Comparison of ENCODE assay signal across 20 cellular contexts in genomic region chr5:16980983-16981382, GRCh38. TPM values are rescaled to one million over a fixed set of nuclear protein-coding genes. Genes with fewer than 3 reads are reported as not detected.
"Had no signal": no experiment of that assay in that cellular context is flagged by ENCODE, and none has a peak within 500 bp of the region (broad histone marks: within the 10 kb centered on the region; RNA-seq: fewer than 3 reads in every experiment).

No MANE protein-coding gene starts in this region.

- H3K36me3 ChIP-seq: breast epithelium, esophagus muscularis mucosa, prostate gland, spleen, transverse colon had no signal

- H3K9me3 Mint-ChIP-seq: natural killer cell treated with Interleukin-12 subunit alpha and Interleukin-12 subunit beta and Interleukin-15 and Interleukin-18, amount 100 ng/mL, for 72 hours; stimulated activated memory B cell treated with anti-CD40 and anti-IgM and Interleukin-4, amounts not matched to agents 10 μg/mL and 1 μg/mL and 100 μg/mL, for 72 hours had no signal

- H3K27ac Mint-ChIP-seq: activated CD8-positive, alpha-beta memory T cell treated with anti-CD3 and anti-CD28 coated beads, Interleukin-2, amount 10 ng/mL, durations not matched to agents 7 days and 5 days; activated naive CD8-positive, alpha-beta T cell; activated T-cell treated with anti-CD3 and anti-CD28 coated beads, Interleukin-2, amount 50 U/mL, for 24 hours; natural killer cell treated with Interleukin-12 subunit alpha and Interleukin-12 subunit beta and Interleukin-15 and Interleukin-18, amount 100 ng/mL, for 72 hours; stimulated activated memory B cell treated with anti-CD40 and anti-IgM and Interleukin-4, amounts not matched to agents 10 μg/mL and 1 μg/mL and 100 μg/mL, for 72 hours had no signal

- H3K27me3 ChIP-seq: breast epithelium, dorsolateral prefrontal cortex, esophagus muscularis mucosa, foreskin keratinocyte, spleen, transverse colon had no signal

- H3K4me3 ChIP-seq: breast epithelium, dorsolateral prefrontal cortex, esophagus muscularis mucosa, lung, prostate gland, spleen, transverse colon had no signal

- H3K4me1 ChIP-seq: breast epithelium, esophagus muscularis mucosa, foreskin keratinocyte, prostate gland had no signal

- DNase-seq: activated CD8-positive, alpha-beta memory T cell treated with anti-CD3 and anti-CD28 coated beads, Interleukin-2, amount 10 ng/mL, durations not matched to agents 7 days and 5 days; activated effector memory CD4-positive, alpha-beta T cell treated with Interleukin-2 at 50 U/mL for 16 hours; activated T-cell treated with anti-CD3 and anti-CD28 coated beads, Interleukin-2, amount 50 U/mL, for 24 hours; anterior cingulate cortex; dorsolateral prefrontal cortex; foreskin keratinocyte; left colon; occipital lobe; spleen; stimulated activated CD4-positive, alpha-beta T cell treated with anti-CD3 and anti-CD28 coated beads, Interleukin-1b, Interleukin-23, amount 100 ng/mL, for 48 hours; transverse colon had no signal

- ATAC-seq: activated CD4-positive, CD25-positive, alpha-beta regulatory T cell treated with anti-CD3 and anti-CD28 coated beads, Interleukin-2, amount 50 U/mL, for 24 hours; activated CD8-positive, alpha-beta memory T cell treated with anti-CD3 and anti-CD28 coated beads, Interleukin-2, amount 10 ng/mL, durations not matched to agents 7 days and 5 days; foreskin keratinocyte; left colon; natural killer cell treated with Interleukin-12 subunit alpha and Interleukin-12 subunit beta and Interleukin-15 and Interleukin-18, amount 100 ng/mL, for 72 hours; sciatic nerve; stimulated activated memory B cell treated with anti-CD40 and anti-IgM and Interleukin-4, amounts not matched to agents 10 μg/mL and 1 μg/mL and 100 μg/mL, for 72 hours had no signal

- H3K27me3 Mint-ChIP-seq: activated CD8-positive, alpha-beta memory T cell treated with anti-CD3 and anti-CD28 coated beads, Interleukin-2, amount 10 ng/mL, durations not matched to agents 7 days and 5 days; natural killer cell treated with Interleukin-12 subunit alpha and Interleukin-12 subunit beta and Interleukin-15 and Interleukin-18, amount 100 ng/mL, for 72 hours; stimulated activated memory B cell treated with anti-CD40 and anti-IgM and Interleukin-4, amounts not matched to agents 10 μg/mL and 1 μg/mL and 100 μg/mL, for 72 hours had no signal

- H3K4me3 Mint-ChIP-seq: activated CD8-positive, alpha-beta memory T cell treated with anti-CD3 and anti-CD28 coated beads, Interleukin-2, amount 10 ng/mL, durations not matched to agents 7 days and 5 days; activated naive CD8-positive, alpha-beta T cell; activated T-cell treated with anti-CD3 and anti-CD28 coated beads, Interleukin-2, amount 50 U/mL, for 24 hours; natural killer cell treated with Interleukin-12 subunit alpha and Interleukin-12 subunit beta and Interleukin-15 and Interleukin-18, amount 100 ng/mL, for 72 hours; stimulated activated memory B cell treated with anti-CD40 and anti-IgM and Interleukin-4, amounts not matched to agents 10 μg/mL and 1 μg/mL and 100 μg/mL, for 72 hours had no signal

- H3K4me1 Mint-ChIP-seq: activated CD8-positive, alpha-beta memory T cell treated with anti-CD3 and anti-CD28 coated beads, Interleukin-2, amount 10 ng/mL, durations not matched to agents 7 days and 5 days; stimulated activated memory B cell treated with anti-CD40 and anti-IgM and Interleukin-4, amounts not matched to agents 10 μg/mL and 1 μg/mL and 100 μg/mL, for 72 hours had no signal

- H3K36me3 Mint-ChIP-seq: activated naive CD8-positive, alpha-beta T cell; natural killer cell treated with Interleukin-12 subunit alpha and Interleukin-12 subunit beta and Interleukin-15 and Interleukin-18, amount 100 ng/mL, for 72 hours; stimulated activated memory B cell treated with anti-CD40 and anti-IgM and Interleukin-4, amounts not matched to agents 10 μg/mL and 1 μg/mL and 100 μg/mL, for 72 hours had no signal

- H3K9me3 ChIP-seq: breast epithelium, esophagus muscularis mucosa, prostate gland, transverse colon had no signal

- H3K27ac ChIP-seq: breast epithelium, dorsolateral prefrontal cortex, esophagus muscularis mucosa, foreskin keratinocyte, prostate gland, spleen, transverse colon had no signal

RNA-seq across cellular contexts. Expression of gene MYO10, which starts 44.9 kb away (rescaled TPM):
- total RNA-seq: activated CD8-positive, alpha-beta memory T cell treated with anti-CD3 and anti-CD28 coated beads, Interleukin-2, amount 10 ng/mL, durations not matched to agents 7 days and 5 days; natural killer cell treated with Interleukin-12 subunit alpha and Interleukin-12 subunit beta and Interleukin-15 and Interleukin-18, amount 100 ng/mL, for 72 hours had no signal
